In the genomic region with DNA sequence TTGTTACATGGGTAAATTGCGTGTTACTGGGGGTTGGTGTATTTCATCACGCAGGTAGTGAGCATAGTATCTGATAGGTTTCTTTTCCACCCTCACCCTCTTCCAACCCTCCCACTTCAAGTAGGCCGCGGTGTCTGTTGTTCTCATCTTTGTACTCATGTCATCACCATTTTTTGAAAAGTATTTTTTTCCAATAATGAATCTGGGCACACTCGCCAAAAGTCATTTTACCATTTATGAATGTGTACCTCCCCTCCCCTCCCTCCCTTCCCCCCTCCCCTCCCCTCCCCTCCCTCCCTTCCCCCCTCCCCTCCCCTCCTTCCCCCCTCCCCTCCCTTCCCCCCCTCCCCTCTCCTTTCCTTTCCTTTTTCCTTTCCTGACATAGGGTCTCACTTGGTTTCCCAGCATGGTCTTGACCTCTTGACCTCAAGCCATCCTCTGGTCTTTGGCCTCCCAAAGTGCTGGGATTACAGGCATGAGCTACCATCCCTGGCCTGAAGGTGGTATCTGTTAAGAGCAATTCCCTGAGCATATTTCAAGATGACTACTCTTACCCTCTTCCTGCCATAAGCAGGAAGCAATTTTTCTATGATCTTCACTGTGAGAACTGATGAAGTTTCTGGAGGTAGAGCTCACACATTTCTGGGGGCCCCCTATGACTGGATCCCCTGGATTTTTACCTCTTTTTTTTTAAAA, we compare ENCODE assay signal across 24 cellular contexts. TPM values are rescaled to one million over a fixed set of nuclear protein-coding genes. Genes with fewer than 3 reads are reported as not detected.
DNase-seq lines count a peak whose midpoint lies in the region; ATAC-seq and TF ChIP-seq lines count a peak whose summit lies in the region.
"Had no signal": no experiment of that assay in that cellular context is flagged by ENCODE, and none has a peak within 500 bp of the region (broad histone marks: within the 10 kb centered on the region; RNA-seq: fewer than 3 reads in every experiment).

No MANE protein-coding gene starts in this region.

- no peaks in the 10 kb centered on the region for H3K27me3 Mint-ChIP-seq in activated naive CD4-positive, alpha-beta T cell treated with anti-CD3 and anti-CD28 coated beads for 36 hours (ENCODE audit: low read depth)
- H3K27me3 Mint-ChIP-seq in activated CD8-positive, alpha-beta T cell treated with anti-CD3 and anti-CD28 coated beads, Interleukin-2, amount 10 ng/mL, durations not matched to agents 7 days and 5 days (ENCODE audit: low read depth), result no peaks in the 10 kb centered on the region
- no peaks in the 10 kb centered on the region for H3K27me3 Mint-ChIP-seq in neural crest cell (ENCODE audit: low read depth)
- H3K27me3 Mint-ChIP-seq: activated CD4-positive, alpha-beta memory T cell treated with anti-CD3 and anti-CD28 coated beads, Interleukin-2, amount 10 ng/mL, durations not matched to agents 7 days and 5 days; activated T-cell treated with anti-CD3 and anti-CD28 coated beads, Interleukin-2, amount 50 U/mL, for 24 hours; memory B cell; naive B cell had no signal

- intact Hi-C loops in activated naive CD4-positive, alpha-beta T cell treated with anti-CD3 and anti-CD28 coated beads for 36 hours (cut with micrococcal nuclease), result no loop called here

- in situ Hi-C loops in KBM-7 (cut with MboI; ENCODE audit: low pct_unique_long_range_greater_than_20kb, low sequenced_read_pairs), result no loop called here

- CTCF ChIA-PET in activated naive CD4-positive, alpha-beta T cell treated with anti-CD3 and anti-CD28 coated beads for 36 hours (lab: Charles Lee), result interaction anchor here (0.6 to 1.2 kb wide), 2 partner anchors 25 to 77 kb away, joined by 3 to 4 read pairs; no protein-coding TSS in a partner anchor
- CTCF ChIA-PET in activated CD8-positive, alpha-beta T cell treated with anti-CD3 and anti-CD28 coated beads, Interleukin-2, amount 10 ng/mL, durations not matched to agents 7 days and 5 days (lab: Charles Lee), result no interaction called here

- no peak for ATAC-seq in activated CD8-positive, alpha-beta T cell treated with anti-CD3 and anti-CD28 coated beads, Interleukin-2, amount 10 ng/mL, durations not matched to agents 7 days and 5 days
- ATAC-seq in HG02970 (IDR thresholded peaks at IDR 0.05; ENCODE audit: low FRiP score, unreplicated experiment) (no peak), HG03108 (IDR thresholded peaks at IDR 0.05; ENCODE audit: unreplicated experiment) (no peak)
- ATAC-seq: gastroesophageal sphincter, sciatic nerve had no signal

- no peak for DNase-seq in activated naive CD4-positive, alpha-beta T cell treated with anti-CD3 and anti-CD28 coated beads for 36 hours
- no peak for DNase-seq in activated naive CD4-positive, alpha-beta T cell (lab: John Stamatoyannopoulos, UW)
- DNase-seq in KBM-7, result peak; percentile 15
- DNase-seq in activated CD8-positive, alpha-beta T cell treated with anti-CD3 and anti-CD28 coated beads, Interleukin-2, amount 10 ng/mL, durations not matched to agents 7 days and 5 days, result no peak
- DNase-seq in neural crest cell (ENCODE audit: low read depth, low spot score), result no peak
- DNase-seq in NCI-H1105 treated with DMSO at 0.1 percent for 48 hours (lab: John Stamatoyannopoulos, UW), result no peak
- DNase-seq: activated CD4-positive, alpha-beta memory T cell treated with anti-CD3 and anti-CD28 coated beads, Interleukin-2, amount 10 ng/mL, durations not matched to agents 7 days and 5 days; activated naive CD4-positive, alpha-beta T cell treated with anti-CD3 and anti-CD28 coated beads, Interleukin-2, amount 50 U/mL, for 16 hours; activated T-cell treated with anti-CD3 and anti-CD28 coated beads, Interleukin-2, amount 50 U/mL, for 24 hours; cerebellar nuclear complex; effector CD8-positive, alpha-beta T cell; esophagus squamous epithelium; GF-D8; naive B cell; NCI-H1436 treated with DMSO at 0.1 percent for 48 hours; NCI-H526; ovary had no signal

- POLR2A ChIA-PET in activated CD8-positive, alpha-beta T cell treated with anti-CD3 and anti-CD28 coated beads, Interleukin-2, amount 10 ng/mL, durations not matched to agents 7 days and 5 days (lab: Charles Lee), result interaction anchor here (0.6 kb wide), 1 partner anchor 605 kb away, joined by 3 read pairs; no protein-coding TSS in a partner anchor

- peaks cover 22% of the 10 kb centered on the region for H3K9me3 Mint-ChIP-seq in activated naive CD4-positive, alpha-beta T cell treated with anti-CD3 and anti-CD28 coated beads for 36 hours
- peaks cover 11% of the 10 kb centered on the region for H3K9me3 Mint-ChIP-seq in activated CD8-positive, alpha-beta T cell treated with anti-CD3 and anti-CD28 coated beads, Interleukin-2, amount 10 ng/mL, durations not matched to agents 7 days and 5 days (ENCODE audit: insufficient read depth)
- peaks cover 19% of the 10 kb centered on the region for H3K9me3 Mint-ChIP-seq in neural crest cell

- no peak overlapping the region for H3K4me3 Mint-ChIP-seq in activated naive CD4-positive, alpha-beta T cell treated with anti-CD3 and anti-CD28 coated beads for 36 hours
- H3K4me3 Mint-ChIP-seq in activated CD8-positive, alpha-beta T cell treated with anti-CD3 and anti-CD28 coated beads, Interleukin-2, amount 10 ng/mL, durations not matched to agents 7 days and 5 days, result no peak overlapping the region
- peak overlapping the region; percentile 56 for H3K4me3 Mint-ChIP-seq in neural crest cell
- H3K4me3 Mint-ChIP-seq: activated CD4-positive, alpha-beta memory T cell treated with anti-CD3 and anti-CD28 coated beads, Interleukin-2, amount 10 ng/mL, durations not matched to agents 7 days and 5 days; activated T-cell treated with anti-CD3 and anti-CD28 coated beads, Interleukin-2, amount 50 U/mL, for 24 hours; memory B cell had no signal

- H3K27ac Mint-ChIP-seq in activated naive CD4-positive, alpha-beta T cell treated with anti-CD3 and anti-CD28 coated beads for 36 hours, result peak overlapping the region; percentile 74
- peak overlapping the region; percentile 61 for H3K27ac Mint-ChIP-seq in activated CD8-positive, alpha-beta T cell treated with anti-CD3 and anti-CD28 coated beads, Interleukin-2, amount 10 ng/mL, durations not matched to agents 7 days and 5 days
- no peak overlapping the region for H3K27ac Mint-ChIP-seq in neural crest cell (ENCODE audit: unreplicated experiment)
- H3K27ac Mint-ChIP-seq: activated CD4-positive, alpha-beta memory T cell treated with anti-CD3 and anti-CD28 coated beads, Interleukin-2, amount 10 ng/mL, durations not matched to agents 7 days and 5 days; activated T-cell treated with anti-CD3 and anti-CD28 coated beads, Interleukin-2, amount 50 U/mL, for 24 hours; memory B cell had no signal

- peaks cover 5% of the 10 kb centered on the region for H3K4me1 Mint-ChIP-seq in activated naive CD4-positive, alpha-beta T cell treated with anti-CD3 and anti-CD28 coated beads for 36 hours (ENCODE audit: low read depth)
- peaks cover 3% of the 10 kb centered on the region for H3K4me1 Mint-ChIP-seq in activated CD8-positive, alpha-beta T cell treated with anti-CD3 and anti-CD28 coated beads, Interleukin-2, amount 10 ng/mL, durations not matched to agents 7 days and 5 days (ENCODE audit: low read depth)
- peaks cover 4% of the 10 kb centered on the region for H3K4me1 Mint-ChIP-seq in neural crest cell

- no peak for TF ChIP-seq CTCF in neural crest cell (conservative IDR thresholded peaks at IDR 0.05)

- H3K36me3 Mint-ChIP-seq in activated naive CD4-positive, alpha-beta T cell treated with anti-CD3 and anti-CD28 coated beads for 36 hours (ENCODE audit: low read depth), result peaks cover 48% of the 10 kb centered on the region
- peaks cover 46% of the 10 kb centered on the region for H3K36me3 Mint-ChIP-seq in activated CD8-positive, alpha-beta T cell treated with anti-CD3 and anti-CD28 coated beads, Interleukin-2, amount 10 ng/mL, durations not matched to agents 7 days and 5 days (ENCODE audit: low read depth)
- H3K36me3 Mint-ChIP-seq in neural crest cell (ENCODE audit: low read depth), result peaks cover 70% of the 10 kb centered on the region

RNA-seq across cellular contexts. Expression of a gene that starts 15.7 kb away (rescaled TPM):
- total RNA-seq in activated naive CD4-positive, alpha-beta T cell treated with anti-CD3 and anti-CD28 coated beads for 36 hours, result 1 to 10 TPM; 4.3 to 5.0 TPM
- 1 to 10 TPM; 3.7 to 4.8 TPM for total RNA-seq in activated CD8-positive, alpha-beta T cell treated with anti-CD3 and anti-CD28 coated beads, Interleukin-2, amount 10 ng/mL, durations not matched to agents 7 days and 5 days
- total RNA-seq in neural crest cell, result 22.2 and 26.9 TPM in 2 replicates

RNA-seq across cellular contexts. Expression of a gene that starts 35.5 kb away (rescaled TPM):
- total RNA-seq in activated naive CD4-positive, alpha-beta T cell treated with anti-CD3 and anti-CD28 coated beads for 36 hours, result 1 to 10 TPM; 8.3 to 8.8 TPM
- total RNA-seq in activated CD8-positive, alpha-beta T cell treated with anti-CD3 and anti-CD28 coated beads, Interleukin-2, amount 10 ng/mL, durations not matched to agents 7 days and 5 days, result 1 to 10 TPM; 9.8 to 9.9 TPM
- total RNA-seq in neural crest cell, result 1.2 and 2.5 TPM in 2 replicates
- total RNA-seq: A673, astrocyte had no signal

RNA-seq across cellular contexts. Expression of a gene that starts 53.9 kb away (rescaled TPM):
- total RNA-seq in activated naive CD4-positive, alpha-beta T cell treated with anti-CD3 and anti-CD28 coated beads for 36 hours, result 10 to 100 TPM; 33.0 to 33.4 TPM
- total RNA-seq in activated CD8-positive, alpha-beta T cell treated with anti-CD3 and anti-CD28 coated beads, Interleukin-2, amount 10 ng/mL, durations not matched to agents 7 days and 5 days, result 10 to 100 TPM; 47.9 to 52.8 TPM
- total RNA-seq in neural crest cell, result 69.8 and 70.0 TPM in 2 replicates
